In the genomic region with DNA sequence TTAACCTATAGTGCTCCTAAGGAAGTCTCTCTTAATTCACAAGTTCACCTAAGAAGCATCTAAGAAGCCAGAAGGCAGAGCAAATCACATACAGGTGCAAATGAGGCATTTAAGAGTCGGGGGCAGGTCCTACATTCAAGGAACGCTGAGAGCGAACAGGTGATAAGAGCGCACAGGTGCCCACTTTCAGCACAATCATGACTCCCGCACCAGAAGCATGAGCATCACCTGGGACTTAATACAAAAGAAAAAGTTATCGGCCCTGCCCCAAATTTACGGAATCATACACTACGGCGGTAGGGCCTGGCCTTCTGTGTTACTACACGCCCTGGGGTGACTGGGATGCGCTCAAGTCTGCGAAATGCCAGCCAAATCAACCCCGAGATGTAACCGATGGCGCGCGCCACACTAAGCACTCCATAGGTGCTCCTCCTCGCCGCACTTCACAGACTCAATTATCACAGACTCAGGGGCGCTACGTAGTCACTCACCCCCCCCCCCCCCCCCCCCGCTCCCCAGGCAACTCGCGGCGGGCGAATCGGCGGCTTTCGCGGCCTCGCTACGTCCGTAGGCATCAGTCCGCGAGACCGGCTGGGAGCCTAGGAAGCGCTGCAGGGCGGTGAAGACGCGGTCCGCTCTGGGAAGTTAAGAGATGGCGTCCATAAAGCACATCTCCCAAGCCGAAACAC, we compare ENCODE assay signal across 8 cellular contexts. TPM values are rescaled to one million over a fixed set of nuclear protein-coding genes. Genes with fewer than 3 reads are reported as not detected.
DNase-seq lines count a peak whose midpoint lies in the region; ATAC-seq lines count a peak whose summit lies in the region.

No MANE protein-coding gene starts in this region.

- peak; percentile 26 for ATAC-seq in HG02885 (IDR thresholded peaks at IDR 0.05; ENCODE audit: poor library complexity, unreplicated experiment)

- no peaks in the 10 kb centered on the region for H3K9me3 ChIP-seq in ectodermal cell (ENCODE audit: control insufficient read depth, low read length)

- H3K36me3 ChIP-seq in ectodermal cell (ENCODE audit: control insufficient read depth, insufficient read depth, low read length): no peaks in the 10 kb centered on the region

- WGBS in ectodermal cell, 2 experiments: 1% methylated on average over 42 to 43 of the region's 43 CpGs

- H3K27ac ChIP-seq in ectodermal cell (ENCODE audit: insufficient read depth, low read depth, low read length, poor library complexity, severe bottlenecking): peak overlapping the region; percentile 74

- no peaks in the 10 kb centered on the region for H3K27me3 ChIP-seq in ectodermal cell (ENCODE audit: control insufficient read depth, insufficient read depth, low read length, poor library complexity, severe bottlenecking)

- DNase-seq in DMS79 treated with DMSO at 0.1 percent for 48 hours (lab: John Stamatoyannopoulos, UW): peak; percentile 27
- no peak for DNase-seq in DMS79 (lab: John Stamatoyannopoulos, UW)
- DNase-seq in NCI-H2171 (lab: John Stamatoyannopoulos, UW): peak; percentile 4
- DNase-seq in activated CD4-positive, alpha-beta T cell treated with anti-CD3 and anti-CD28 coated beads, Interleukin-2, amount 50 U/mL, for 4 hours: peak; percentile 47 to 50
- DNase-seq in medulla oblongata (ENCODE audit: extremely low spot score): peak; percentile 26
- peak; percentile 18 to 40 (median 22) for DNase-seq in stimulated activated CD4-positive, alpha-beta T cell treated with anti-CD3 and anti-CD28 coated beads, TNF-alpha, amount 100 ng/mL, for 24 hours (ENCODE audit: low read depth in 3 of 3)

- peak overlapping the region; percentile 92 for H3K4me3 ChIP-seq in ectodermal cell (ENCODE audit: insufficient read depth, low read depth, low read length)

- no peaks in the 10 kb centered on the region for H3K4me1 ChIP-seq in ectodermal cell (ENCODE audit: control insufficient read depth, insufficient read depth, low read length)

RNA-seq across cellular contexts. Expression of gene ULK4, which starts 0.7 kb away (rescaled TPM):
- polyA plus RNA-seq in ectodermal cell (2013, experiment 1 of 4): 5.4 TPM
- 5.1 TPM for polyA plus RNA-seq in ectodermal cell (2013, experiment 2 of 4)
- 2.5 TPM for polyA plus RNA-seq in ectodermal cell (2013, experiment 3 of 4)
- 2.6 TPM for polyA plus RNA-seq in ectodermal cell (2013, experiment 4 of 4)
